Comparison of ENCODE assay signal across 13 cellular contexts in the genomic region with DNA sequence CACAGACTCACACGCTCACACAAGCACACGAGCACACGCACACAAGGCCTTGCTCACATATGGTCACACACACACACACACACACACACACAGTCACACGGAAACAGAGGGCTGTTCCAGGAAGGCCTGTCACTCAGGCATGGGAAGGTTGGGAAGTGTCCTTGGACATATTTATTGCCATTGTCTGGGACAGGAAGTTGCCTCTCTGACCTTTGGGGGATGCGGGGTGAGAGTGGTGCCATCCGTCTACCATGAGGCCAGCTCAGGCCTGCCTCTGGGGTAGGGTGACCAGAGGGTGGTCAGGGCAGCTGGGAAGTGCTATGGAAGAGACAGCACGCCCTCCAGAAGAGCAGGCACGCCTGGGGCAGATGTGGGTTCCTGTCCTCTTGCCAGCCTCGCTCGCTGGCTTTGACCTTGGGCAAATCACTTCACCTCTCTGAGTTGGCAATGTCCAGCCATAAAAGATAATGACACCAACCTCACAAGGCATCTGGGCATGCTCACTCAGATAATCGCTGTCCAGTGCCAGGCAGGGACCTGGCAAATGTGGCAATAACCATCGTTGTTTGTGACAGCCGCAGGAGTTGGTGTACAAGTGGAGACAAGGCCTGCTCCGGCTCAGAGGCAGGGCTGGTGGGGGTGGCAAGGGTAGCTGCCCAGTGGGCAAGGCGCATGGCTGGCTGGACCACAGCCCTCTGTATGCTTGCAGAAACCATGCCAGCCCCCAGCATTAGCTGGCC. TPM values are rescaled to one million over a fixed set of nuclear protein-coding genes. Genes with fewer than 3 reads are reported as not detected.
DNase-seq lines count a peak whose midpoint lies in the region; ATAC-seq, FAIRE-seq and TF ChIP-seq lines count a peak whose summit lies in the region.
"Had no signal": no experiment of that assay in that cellular context is flagged by ENCODE, and none has a peak within 500 bp of the region (broad histone marks: within the 10 kb centered on the region; RNA-seq: fewer than 3 reads in every experiment).

No MANE protein-coding gene starts in this region.

- FAIRE-seq in GM12878 (lab: Jason Lieb, UNC), result no peak
- FAIRE-seq: endometrium had no signal

- no peak overlapping the region for H2AFZ ChIP-seq in DND-41 (ENCODE audit: low read depth, low read length)
- H2AFZ ChIP-seq in GM12878 (ENCODE audit: control insufficient read depth, low read depth, low read length), result no peak overlapping the region

- H3K4me2 ChIP-seq in DND-41 (ENCODE audit: insufficient read depth, low read length) (no peak overlapping the region), GM12878 (ENCODE audit: control insufficient read depth, insufficient read depth) (no peak overlapping the region)

- DNase-seq in DND-41, result no peak
- DNase-seq in GM12878 (ENCODE audit: low read depth, low spot score), result no peak
- DNase-seq in right atrium auricular region (ENCODE audit: low spot score), result no peak
- peak; percentile 19 for DNase-seq in pons (ENCODE audit: low spot score)
- DNase-seq in NCI-H2029 treated with DMSO at 0.1 percent for 48 hours (lab: John Stamatoyannopoulos, UW), result no peak
- no peak for DNase-seq in activated CD4-positive, alpha-beta T cell treated with anti-CD3 and anti-CD28 coated beads, Interleukin-2, amount 10 ng/mL, durations not matched to agents 24 days and 14 days

- H3K4me1 ChIP-seq in DND-41 (ENCODE audit: insufficient read depth, low read length) (no peaks in the 10 kb centered on the region), GM12878 (ENCODE audit: control insufficient read depth, insufficient read depth, low read length) (no peaks in the 10 kb centered on the region), right atrium auricular region (peaks cover 0 to 31% of the 10 kb centered on the region in 2 donors)

- no peaks in the 10 kb centered on the region for H3K27me3 Mint-ChIP-seq in activated CD4-positive, alpha-beta T cell treated with anti-CD3 and anti-CD28 coated beads, Interleukin-2, amount 10 ng/mL, durations not matched to agents 24 days and 14 days

- H3K27me3 ChIP-seq in DND-41 (ENCODE audit: insufficient read depth, low read length, poor library complexity) (no peaks in the 10 kb centered on the region), GM12878 (replicated peaks in 1 of 2; ENCODE audit: control insufficient read depth in 2 of 2, insufficient read depth in 2 of 2, low read length in 1 of 2) (no peaks in the 10 kb centered on the region), right atrium auricular region (no peaks in the 10 kb centered on the region)

- no peak overlapping the region for H3K27ac Mint-ChIP-seq in activated CD4-positive, alpha-beta T cell treated with anti-CD3 and anti-CD28 coated beads, Interleukin-2, amount 10 ng/mL, durations not matched to agents 24 days and 14 days

- SMC1A ChIA-PET in GM12878 (lab: Charles Lee; ENCODE audit: uncharacterized antibody, unreplicated experiment), result interaction anchor here (0.8 to 2.8 kb wide), 17 partner anchors 9 to 598 kb away, joined by 3 to 19 read pairs (median 4); no protein-coding TSS in a partner anchor

- H3K9me3 Mint-ChIP-seq in activated CD4-positive, alpha-beta T cell treated with anti-CD3 and anti-CD28 coated beads, Interleukin-2, amount 10 ng/mL, durations not matched to agents 24 days and 14 days, result no peaks in the 10 kb centered on the region
- H3K9me3 Mint-ChIP-seq: immature natural killer cell had no signal

- H3K9me3 ChIP-seq in DND-41 (ENCODE audit: insufficient read depth, low read length, severe bottlenecking), result no peaks in the 10 kb centered on the region
- H3K9me3 ChIP-seq in GM12878 (replicated peaks; ENCODE audit: control insufficient read depth, insufficient read depth, low read length), result no peaks in the 10 kb centered on the region
- H3K9me3 ChIP-seq in right atrium auricular region, result no peaks in the 10 kb centered on the region

- CTCF ChIA-PET in GM12878 (lab: Yijun Ruan, JAX), result interaction anchor here (0.6 to 4.2 kb wide), 34 partner anchors 10 to 911 kb away, joined by 3 to 48 read pairs (median 6); partner anchors contain the start of gene GUCA2A

- no peak overlapping the region for H3K4me3 Mint-ChIP-seq in activated CD4-positive, alpha-beta T cell treated with anti-CD3 and anti-CD28 coated beads, Interleukin-2, amount 10 ng/mL, durations not matched to agents 24 days and 14 days
- H3K4me3 Mint-ChIP-seq: immature natural killer cell had no signal

- TF ChIP-seq CTCF in DND-41 (IDR thresholded peaks at IDR 0.05; ENCODE audit: borderline replicate concordance, extremely low read depth, low read length, poor library complexity, severe bottlenecking) (no peak), GM12878 (IDR thresholded peaks at IDR 0.05 in 2 of 3, conservative IDR thresholded peaks at IDR 0.05 in 1 of 3; ENCODE audit: control insufficient read depth in 2 of 3, extremely low read depth in 1 of 3, insufficient read depth in 1 of 3, low read depth in 3 of 3, low read length in 3 of 3) (no peak), right atrium auricular region (IDR thresholded peaks at IDR 0.05) (no peak)

- H3K9ac ChIP-seq in DND-41 (ENCODE audit: low read depth, low read length) (no peak overlapping the region), GM12878 (ENCODE audit: control insufficient read depth, insufficient read depth, low read length) (no peak overlapping the region)

- RAD21 ChIA-PET in GM12878 (lab: Charles Lee; ENCODE audit: unreplicated experiment), result interaction anchor here (0.6 to 3.0 kb wide), 13 partner anchors 13 to 657 kb away, joined by 3 to 28 read pairs (median 4); partner anchors contain the start of gene FOXJ3

- H3K4me1 Mint-ChIP-seq in activated CD4-positive, alpha-beta T cell treated with anti-CD3 and anti-CD28 coated beads, Interleukin-2, amount 10 ng/mL, durations not matched to agents 24 days and 14 days, result no peaks in the 10 kb centered on the region
- H3K4me1 Mint-ChIP-seq: immature natural killer cell had no signal

- ATAC-seq in DND-41 (ENCODE audit: insufficient read depth, low read depth) (no peak), GM12878 (no peak), HG02588 (IDR thresholded peaks at IDR 0.05; ENCODE audit: unreplicated experiment) (no peak), HG03095 (IDR thresholded peaks at IDR 0.05; ENCODE audit: unreplicated experiment) (no peak)

- in situ Hi-C loops in GM12878 (cut with MboI), result loop anchor here (10.0 kb wide), 1 partner anchor 598 kb away; no protein-coding TSS in a partner anchor

- TF ChIP-seq EP300 in GM12878 (IDR thresholded peaks at IDR 0.05; ENCODE audit: borderline replicate concordance in 1 of 2, control insufficient read depth in 1 of 2, low read depth in 2 of 2, low read length in 2 of 2), result no peak

- TF ChIP-seq POLR2A in GM12878 (IDR thresholded peaks at IDR 0.05; ENCODE audit: low read depth, low read length), result peak; percentile 49; the same call in 1 of the 2 replicates

- peaks cover 3% of the 10 kb centered on the region for H3K36me3 Mint-ChIP-seq in activated CD4-positive, alpha-beta T cell treated with anti-CD3 and anti-CD28 coated beads, Interleukin-2, amount 10 ng/mL, durations not matched to agents 24 days and 14 days (ENCODE audit: low read depth)

- intact Hi-C loops in GM12878 (cut with micrococcal nuclease; ENCODE audit: unreplicated experiment), result loop anchor here (1.0 to 10.0 kb wide), 3 partner anchors 26 to 598 kb away; partner anchors contain the start of gene CCDC30
- intact Hi-C loops in activated CD4-positive, alpha-beta T cell treated with anti-CD3 and anti-CD28 coated beads, Interleukin-2, amount 10 ng/mL, durations not matched to agents 24 days and 14 days (cut with micrococcal nuclease), result loop anchor here (1.0 to 10.0 kb wide), 3 partner anchors 25 to 658 kb away; no protein-coding TSS in a partner anchor

- 78% methylated on average over 15 of the region's 15 CpGs for WGBS in GM12878 (ENCODE audit: insufficient coverage, insufficient replicate concordance, low lambda C conversion rate, missing lambda C conversion rate)

- H3K36me3 ChIP-seq in DND-41 (ENCODE audit: insufficient read depth, low read length) (no peaks in the 10 kb centered on the region), GM12878 (ENCODE audit: control insufficient read depth in 2 of 2, insufficient read depth in 2 of 2, low read length in 1 of 2) (no peaks in the 10 kb centered on the region; a peak in 2 of 4 replicates), right atrium auricular region (no peaks in the 10 kb centered on the region)

- no peak overlapping the region for H3K4me3 ChIP-seq in DND-41 (ENCODE audit: low read depth in 1 of 2, low read length in 2 of 2)
- H3K4me3 ChIP-seq in GM12878, result no peak overlapping the region
- H3K4me3 ChIP-seq in right atrium auricular region, result no peak overlapping the region

- H4K20me1 ChIP-seq in DND-41 (ENCODE audit: insufficient read depth, low read length), result no peaks in the 10 kb centered on the region
- no peaks in the 10 kb centered on the region for H4K20me1 ChIP-seq in GM12878 (ENCODE audit: control insufficient read depth, insufficient read depth)

- TF ChIP-seq RAD21 in GM12878 (IDR thresholded peaks at IDR 0.05; ENCODE audit: insufficient read depth, low read depth, low read length), result no peak

- no peaks in the 10 kb centered on the region for H3K79me2 ChIP-seq in DND-41 (ENCODE audit: insufficient read depth, low read length)
- H3K79me2 ChIP-seq in GM12878 (ENCODE audit: control insufficient read depth, insufficient read depth, low read length), result no peaks in the 10 kb centered on the region

- peak overlapping the region; percentile 11; the same call in 1 of the 2 replicates for H3K27ac ChIP-seq in DND-41 (ENCODE audit: low read length)
- no peak overlapping the region for H3K27ac ChIP-seq in GM12878 (ENCODE audit: control insufficient read depth, insufficient read depth)
- H3K27ac ChIP-seq in right atrium auricular region, result peak overlapping the region; percentile 75 to 85
- H3K27ac ChIP-seq: HL-60 had no signal

- BruUV-seq in GM12878 (replicated peaks; lab: Mats Ljungman, UMichigan), result no TSS peak

- POLR2A ChIA-PET in GM12878 (lab: Charles Lee), result no interaction called here

RNA-seq across cellular contexts. Expression of gene GUCA2A, which starts 8.0 kb away (rescaled TPM):
- total RNA-seq in GM12878 (2013; cell fraction: nucleolus; rRNA removed), result not detected in 2 replicates
- total RNA-seq in GM12878 (2014; rRNA removed), result not detected in 2 replicates
- total RNA-seq in GM12878 (2014; rRNA removed; fragmentation: Illumina TruSeq; extraction: Trizol), result not detected in 2 replicates
- not detected in 2 replicates for total RNA-seq in GM12878 (2021)
- polyA plus RNA-seq in GM12878 (2011; ENCODE audit: low read depth), result not detected
- not detected in 2 replicates for polyA plus RNA-seq in GM12878 (2011; rRNA removed)
- not detected in 2 replicates for polyA plus RNA-seq in GM12878 (2011; cell fraction: cytosol; rRNA removed)
- not detected in 2 replicates for polyA plus RNA-seq in GM12878 (2011; cell fraction: nucleus; rRNA removed)
- polyA plus RNA-seq in GM12878 (2012), result not detected in 2 replicates
- not detected in 2 replicates for polyA plus RNA-seq in GM12878 (2014; fragmentation: Illumina TruSeq; extraction: Trizol)
- not detected for polyA plus RNA-seq in GM12878 (2014; fragmentation: Nextera tagmentation; extraction: Ambion mirVana)
- polyA plus RNA-seq in GM12878 (2014; rRNA removed), result not detected in 2 replicates
- not detected for polyA plus RNA-seq in GM12878 (2016; fragmentation: Nextera tagmentation; extraction: Ambion mirVana)
- polyA minus RNA-seq in GM12878 (2011; rRNA and poly(A)+ RNA removed), result not detected in 2 replicates
- polyA minus RNA-seq in GM12878 (2011; cell fraction: cytosol; rRNA and poly(A)+ RNA removed), result not detected in 2 replicates
- polyA minus RNA-seq in GM12878 (2011; cell fraction: nucleus; rRNA and poly(A)+ RNA removed), result not detected in 2 replicates
- total RNA-seq in right atrium auricular region, result not detected
- not detected in 2 replicates for total RNA-seq in activated CD4-positive, alpha-beta T cell treated with anti-CD3 and anti-CD28 coated beads, Interleukin-2, amount 10 ng/mL, durations not matched to agents 24 days and 14 days
- total RNA-seq: activated CD8-positive, alpha-beta memory T cell treated with anti-CD3 and anti-CD28 coated beads for 36 hours; pulmonary artery endothelial cell had no signal
- polyA plus RNA-seq: immature natural killer cell had no signal

RNA-seq across cellular contexts. Expression of gene GUCA2B, which starts 19.4 kb away (rescaled TPM):
- total RNA-seq in GM12878 (2013; cell fraction: nucleolus; rRNA removed), result not detected in 2 replicates
- total RNA-seq in GM12878 (2014; rRNA removed), result not detected in 2 replicates
- total RNA-seq in GM12878 (2014; rRNA removed; fragmentation: Illumina TruSeq; extraction: Trizol), result not detected in 2 replicates
- not detected in 2 replicates for total RNA-seq in GM12878 (2021)
- not detected for polyA plus RNA-seq in GM12878 (2011; ENCODE audit: low read depth)
- polyA plus RNA-seq in GM12878 (2011; rRNA removed), result not detected in 2 replicates
- not detected in 2 replicates for polyA plus RNA-seq in GM12878 (2011; cell fraction: cytosol; rRNA removed)
- not detected in 2 replicates for polyA plus RNA-seq in GM12878 (2011; cell fraction: nucleus; rRNA removed)
- polyA plus RNA-seq in GM12878 (2012), result not detected in 2 replicates
- not detected in 2 replicates for polyA plus RNA-seq in GM12878 (2014; fragmentation: Illumina TruSeq; extraction: Trizol)
- polyA plus RNA-seq in GM12878 (2014; fragmentation: Nextera tagmentation; extraction: Ambion mirVana), result not detected
- not detected in 2 replicates for polyA plus RNA-seq in GM12878 (2014; rRNA removed)
- polyA plus RNA-seq in GM12878 (2016; fragmentation: Nextera tagmentation; extraction: Ambion mirVana), result not detected
- not detected in 2 replicates for polyA minus RNA-seq in GM12878 (2011; rRNA and poly(A)+ RNA removed)
- polyA minus RNA-seq in GM12878 (2011; cell fraction: cytosol; rRNA and poly(A)+ RNA removed), result not detected in 2 replicates
- polyA minus RNA-seq in GM12878 (2011; cell fraction: nucleus; rRNA and poly(A)+ RNA removed), result not detected in 2 replicates
- total RNA-seq in right atrium auricular region, result not detected
- not detected in 2 replicates for total RNA-seq in activated CD4-positive, alpha-beta T cell treated with anti-CD3 and anti-CD28 coated beads, Interleukin-2, amount 10 ng/mL, durations not matched to agents 24 days and 14 days
- total RNA-seq: activated CD8-positive, alpha-beta memory T cell treated with anti-CD3 and anti-CD28 coated beads for 36 hours; pulmonary artery endothelial cell had no signal
- polyA plus RNA-seq: immature natural killer cell had no signal
